Comparison of ENCODE assay signal across 9 cellular contexts in the genomic region with DNA sequence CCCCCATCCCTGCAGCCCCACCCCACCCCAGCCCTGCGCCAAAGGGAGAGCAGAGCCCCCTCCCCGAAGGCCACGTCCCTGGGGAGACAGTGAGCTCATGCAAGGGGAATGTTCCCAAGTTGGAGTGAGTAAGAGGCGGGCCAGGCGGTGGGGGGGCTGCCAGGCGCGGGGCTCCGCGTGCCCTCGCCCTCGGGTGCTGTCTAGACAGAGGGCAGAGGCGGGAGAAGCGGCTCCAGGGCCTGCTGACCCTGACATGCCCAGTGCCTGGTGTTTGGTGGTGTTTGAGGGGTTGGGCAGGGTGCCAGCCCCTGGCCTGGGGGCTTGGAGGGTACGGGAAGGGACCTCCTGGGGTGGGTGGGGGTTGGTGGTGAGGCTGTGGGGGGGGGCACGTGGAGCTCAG. TPM values are rescaled to one million over a fixed set of nuclear protein-coding genes. Genes with fewer than 3 reads are reported as not detected.
DNase-seq lines count a peak whose midpoint lies in the region; FAIRE-seq and TF ChIP-seq lines count a peak whose summit lies in the region.
"Had no signal": no experiment of that assay in that cellular context is flagged by ENCODE, and none has a peak within 500 bp of the region (broad histone marks: within the 10 kb centered on the region; RNA-seq: fewer than 3 reads in every experiment).

No MANE protein-coding gene starts in this region.

- H3K27me3 ChIP-seq in ACC112 (ENCODE audit: insufficient read depth, low read length): no peaks in the 10 kb centered on the region
- H3K27me3 ChIP-seq in MG63: no peaks in the 10 kb centered on the region
- H3K27me3 ChIP-seq in dorsolateral prefrontal cortex: peaks cover 0 to 7% (median 0%) of the 10 kb centered on the region in 45 donors

- no peaks in the 10 kb centered on the region for H3K9me3 Mint-ChIP-seq in activated CD4-positive, alpha-beta T cell treated with anti-CD3 and anti-CD28 coated beads, Interleukin-2, amount 10 ng/mL, durations not matched to agents 24 days and 14 days

- H3K4me3 Mint-ChIP-seq in activated CD4-positive, alpha-beta T cell treated with anti-CD3 and anti-CD28 coated beads, Interleukin-2, amount 10 ng/mL, durations not matched to agents 24 days and 14 days: no peak overlapping the region

- H3K9me3 ChIP-seq in MG63: no peaks in the 10 kb centered on the region

- peaks cover 4% of the 10 kb centered on the region for H3K4me1 Mint-ChIP-seq in activated CD4-positive, alpha-beta T cell treated with anti-CD3 and anti-CD28 coated beads, Interleukin-2, amount 10 ng/mL, durations not matched to agents 24 days and 14 days

- peaks cover 22% of the 10 kb centered on the region for H3K4me1 ChIP-seq in ACC112 (ENCODE audit: control insufficient read depth, insufficient read depth, low read length, unreplicated experiment)

- H2AFZ ChIP-seq in ACC112 (ENCODE audit: low read length, unreplicated experiment): no peak overlapping the region

- intact Hi-C loops in dorsolateral prefrontal cortex (cut with DNase I): loop anchor here (5.0 to 10.0 kb wide), 2 partner anchors 55 to 308 kb away; partner anchors contain the start of gene WDR18 (in 1 of the 2)
- intact Hi-C loops in activated CD4-positive, alpha-beta T cell treated with anti-CD3 and anti-CD28 coated beads, Interleukin-2, amount 10 ng/mL, durations not matched to agents 24 days and 14 days (cut with micrococcal nuclease): no loop called here

- TF ChIP-seq CTCF in dorsolateral prefrontal cortex (IDR thresholded peaks at IDR 0.05 in 54 of 56, conservative IDR thresholded peaks at IDR 0.05 in 2 of 56; ENCODE audit: low read depth in 1 of 56, partially characterized antibody in 56 of 56) (no peak), D721Med (IDR thresholded peaks at IDR 0.05; ENCODE audit: insufficient read depth, missing control alignments) (no peak)

- peak; percentile 86 for DNase-seq in MG63
- DNase-seq in dorsolateral prefrontal cortex: peak in 1 of 10 donors; percentile 37
- DNase-seq in mucosa of gallbladder (ENCODE audit: low spot score): peak; percentile 59
- no peak for DNase-seq in D721Med (ENCODE audit: insufficient read length, low spot score)
- no peak for DNase-seq in activated CD4-positive, alpha-beta T cell treated with anti-CD3 and anti-CD28 coated beads, Interleukin-2, amount 10 ng/mL, durations not matched to agents 24 days and 14 days
- DNase-seq in NCI-H1694 (lab: John Stamatoyannopoulos, UW): no peak
- no peak for DNase-seq in SHP77 treated with DMSO at 0.1 percent for 48 hours (lab: John Stamatoyannopoulos, UW)
- DNase-seq: DMS79 treated with DMSO at 0.1 percent for 48 hours had no signal

- H3K27ac ChIP-seq in ACC112 (ENCODE audit: low read depth, low read length) (peak overlapping the region; percentile 65; the same call in 1 of the 2 replicates), dorsolateral prefrontal cortex (peak overlapping the region in 28 of 59 donors; percentile 2 to 96 (median 35))

- H3K4me3 ChIP-seq in ACC112 (ENCODE audit: low read depth, low read length) (peak overlapping the region; percentile 85), MG63 (peak overlapping the region; percentile 57), dorsolateral prefrontal cortex (peak overlapping the region in 33 of 59 donors; percentile 7 to 55 (median 32))

- no peak for FAIRE-seq in D721Med (lab: Jason Lieb, UNC)

- H3K36me3 ChIP-seq in ACC112 (ENCODE audit: insufficient read depth, low read length) (no peaks in the 10 kb centered on the region), MG63 (no peaks in the 10 kb centered on the region; the same call in 1 of the 2 replicates)

- H3K79me2 ChIP-seq in ACC112 (ENCODE audit: control insufficient read depth, insufficient read depth, low read length, unreplicated experiment): peaks cover 23% of the 10 kb centered on the region

- no peaks in the 10 kb centered on the region for H3K36me3 Mint-ChIP-seq in activated CD4-positive, alpha-beta T cell treated with anti-CD3 and anti-CD28 coated beads, Interleukin-2, amount 10 ng/mL, durations not matched to agents 24 days and 14 days (ENCODE audit: low read depth)

- no peak overlapping the region for H3K27ac Mint-ChIP-seq in activated CD4-positive, alpha-beta T cell treated with anti-CD3 and anti-CD28 coated beads, Interleukin-2, amount 10 ng/mL, durations not matched to agents 24 days and 14 days

- peaks cover 13% of the 10 kb centered on the region for H3K27me3 Mint-ChIP-seq in activated CD4-positive, alpha-beta T cell treated with anti-CD3 and anti-CD28 coated beads, Interleukin-2, amount 10 ng/mL, durations not matched to agents 24 days and 14 days

RNA-seq across cellular contexts. Expression of gene FSTL3, which starts 1.0 kb away (rescaled TPM):
- total RNA-seq in MG63 (2014; rRNA removed; shearing (Covaris generic); ENCODE audit: low replicate concordance): 16.0 and 25.0 TPM in 2 replicates
- total RNA-seq in dorsolateral prefrontal cortex: 10 to 100 TPM in 118 of 120 experiments, 1 to 10 TPM in 2; 9.3 to 35.4 (median 18.1) TPM
- total RNA-seq in mucosa of gallbladder: 39.1 TPM
- total RNA-seq in activated CD4-positive, alpha-beta T cell treated with anti-CD3 and anti-CD28 coated beads, Interleukin-2, amount 10 ng/mL, durations not matched to agents 24 days and 14 days: 7.2 and 7.7 TPM in 2 replicates

RNA-seq across cellular contexts. Expression of gene RNF126, which starts 14.2 kb away (rescaled TPM):
- 22.0 and 23.5 TPM in 2 replicates for total RNA-seq in MG63 (2014; rRNA removed; shearing (Covaris generic); ENCODE audit: low replicate concordance)
- total RNA-seq in dorsolateral prefrontal cortex (10 to 100 TPM; 22.4 to 58.2 (median 41.2) TPM), mucosa of gallbladder (34.8 TPM)
- 109 and 110 TPM in 2 replicates for total RNA-seq in activated CD4-positive, alpha-beta T cell treated with anti-CD3 and anti-CD28 coated beads, Interleukin-2, amount 10 ng/mL, durations not matched to agents 24 days and 14 days

RNA-seq across cellular contexts. Expression of gene PRSS57, which starts 18.1 kb away (rescaled TPM):
- not detected in 2 replicates for total RNA-seq in MG63 (2014; rRNA removed; shearing (Covaris generic); ENCODE audit: low replicate concordance)
- under 1 TPM in 1 of 120 experiments, not detected in 119; 0.50 TPM for total RNA-seq in dorsolateral prefrontal cortex
- total RNA-seq in mucosa of gallbladder: not detected
- not detected in 2 replicates for total RNA-seq in activated CD4-positive, alpha-beta T cell treated with anti-CD3 and anti-CD28 coated beads, Interleukin-2, amount 10 ng/mL, durations not matched to agents 24 days and 14 days

RNA-seq across cellular contexts. Expression of gene PALM, which starts 31.5 kb away (rescaled TPM):
- total RNA-seq in MG63 (2014; rRNA removed; shearing (Covaris generic); ENCODE audit: low replicate concordance): 9.3 and 10.5 TPM in 2 replicates
- total RNA-seq in dorsolateral prefrontal cortex (100 to 1,000 TPM; 133 to 479 (median 272) TPM), mucosa of gallbladder (26.1 TPM)
- 0.24 TPM in 1 of 2 replicates, not detected in the other for total RNA-seq in activated CD4-positive, alpha-beta T cell treated with anti-CD3 and anti-CD28 coated beads, Interleukin-2, amount 10 ng/mL, durations not matched to agents 24 days and 14 days

RNA-seq across cellular contexts. Expression of gene FGF22, which starts 37.5 kb away (rescaled TPM):
- total RNA-seq in MG63 (2014; rRNA removed; shearing (Covaris generic); ENCODE audit: low replicate concordance): not detected in 2 replicates
- total RNA-seq in dorsolateral prefrontal cortex: 10 to 100 TPM in 2 of 120 experiments, 1 to 10 TPM in 118; 3.6 to 10.1 (median 5.8) TPM
- 0.17 TPM for total RNA-seq in mucosa of gallbladder
- not detected in 2 replicates for total RNA-seq in activated CD4-positive, alpha-beta T cell treated with anti-CD3 and anti-CD28 coated beads, Interleukin-2, amount 10 ng/mL, durations not matched to agents 24 days and 14 days

Comparison
In these comparisons a context has a peak if more than half of its experiments do, and no peak if none do; other contexts are left out.
1. H3K4me3 ChIP-seq: peak in every context shown above with its lines; median percentile 85 in ACC112; 57 in MG63; 32 in dorsolateral prefrontal cortex.
2. DNase-seq: peak in MG63 (single experiment) and mucosa of gallbladder (single experiment); none in D721Med (single experiment), activated CD4-positive, alpha-beta T cell treated with anti-CD3 and anti-CD28 coated beads, Interleukin-2, amount 10 ng/mL, durations not matched to agents 24 days and 14 days (single experiment), NCI-H1694 (single experiment) and SHP77 treated with DMSO at 0.1 percent for 48 hours (single experiment).